Comparison of ENCODE assay signal across 21 cellular contexts in genomic region chr16:49939495-49939894, GRCh38.
DNase-seq lines count a peak whose midpoint lies in the region; ATAC-seq and TF ChIP-seq lines count a peak whose summit lies in the region.
"Had no signal": no experiment of that assay in that cellular context is flagged by ENCODE, and none has a peak within 500 bp of the region (broad histone marks: within the 10 kb centered on the region; RNA-seq: fewer than 3 reads in every experiment).

No MANE protein-coding gene starts in this region.

- no peak for TF ChIP-seq POLR2A in sigmoid colon (IDR thresholded peaks at IDR 0.05)

- H3K27ac Mint-ChIP-seq in WTC11 = no peak overlapping the region
- H3K27ac Mint-ChIP-seq: CD4-positive, alpha-beta memory T cell; CD4-positive, CD25-positive, alpha-beta regulatory T cell; CD8-positive, alpha-beta memory T cell had no signal

- no peak for ATAC-seq in WTC11
- no peak for ATAC-seq in HG03460 (IDR thresholded peaks at IDR 0.05; ENCODE audit: unreplicated experiment)
- ATAC-seq in heart right ventricle = no peak

- H3K27ac ChIP-seq in HEK293 (ENCODE audit: extremely low read depth, low read depth, low read length) (no peak overlapping the region), sigmoid colon (no peak overlapping the region), heart right ventricle (no peak overlapping the region)
- H3K27ac ChIP-seq: BLaER1 had no signal

- TF ChIP-seq EP300 in sigmoid colon (IDR thresholded peaks at IDR 0.05) = no peak

- no peaks in the 10 kb centered on the region for H3K27me3 ChIP-seq in sigmoid colon
- no peaks in the 10 kb centered on the region for H3K27me3 ChIP-seq in heart right ventricle
- H3K27me3 ChIP-seq: BE2C, BLaER1 had no signal

- intact Hi-C loops in sigmoid colon (cut with DNase I) (no loop called here), heart right ventricle (cut with DNase I) (no loop called here)

- H3K4me3 Mint-ChIP-seq in WTC11 = no peak overlapping the region
- H3K4me3 Mint-ChIP-seq: CD14-positive monocyte; CD4-positive, alpha-beta memory T cell; CD4-positive, CD25-positive, alpha-beta regulatory T cell; CD8-positive, alpha-beta memory T cell had no signal

- POLR2A ChIA-PET in HEK293 (lab: Yijun Ruan, JAX) (no interaction called here), WTC11 (lab: Charles Lee) (no interaction called here)

- DNase-seq in WTC11 (ENCODE audit: low spot score) = no peak
- peak; percentile 67 for DNase-seq in mesenteric fat pad (ENCODE audit: low spot score)
- peak; percentile 12 for DNase-seq in sigmoid colon
- DNase-seq in heart right ventricle = no peak
- DNase-seq in T-helper 1 cell = no peak
- DNase-seq: 8988T; ACHN; BE2C; C1 segment of cervical spinal cord; CD4-positive, alpha-beta memory T cell; CD4-positive, CD25-positive, alpha-beta regulatory T cell; CD8-positive, alpha-beta memory T cell; COR-L47; DMS 273 treated with DMSO at 0.1 percent for 48 hours; DMS153; DMS79 treated with DMSO at 0.1 percent for 48 hours; GF-D8 had no signal

- CTCF ChIA-PET in HEK293 (lab: Yijun Ruan, JAX) = no interaction called here
- CTCF ChIA-PET in WTC11 (lab: Charles Lee) = interaction anchor here (1.6 kb wide), 1 partner anchor 86 kb away, joined by 6 read pairs; the partner anchor contains the start of gene CNEP1R1

- H3K36me3 Mint-ChIP-seq in WTC11 = peaks cover 11% of the 10 kb centered on the region
- H3K36me3 Mint-ChIP-seq: CD14-positive monocyte; CD4-positive, alpha-beta memory T cell; CD4-positive, CD25-positive, alpha-beta regulatory T cell; CD8-positive, alpha-beta memory T cell had no signal

- H3K27me3 Mint-ChIP-seq in WTC11 (ENCODE audit: low read depth) = peaks cover 8% of the 10 kb centered on the region

- no peak overlapping the region for H3K4me3 ChIP-seq in HEK293 (ENCODE audit: low read depth, low read length)
- H3K4me3 ChIP-seq in sigmoid colon = no peak overlapping the region
- no peak overlapping the region for H3K4me3 ChIP-seq in heart right ventricle
- H3K4me3 ChIP-seq: BLaER1 had no signal

- TF ChIP-seq CTCF in HEK293 (tag by site-specific recombination; IDR thresholded peaks at IDR 0.05) = no peak
- no peak for TF ChIP-seq CTCF in WTC11 (IDR thresholded peaks at IDR 0.05)
- no peak for TF ChIP-seq CTCF in sigmoid colon (IDR thresholded peaks at IDR 0.05)
- TF ChIP-seq CTCF in heart right ventricle (IDR thresholded peaks at IDR 0.05) = no peak

- 95 to 96% methylated on average over 2 of the region's 2 CpGs for WGBS in sigmoid colon, 2 donors
- 93 to 95% methylated on average over 2 of the region's 2 CpGs for WGBS in heart right ventricle, 2 donors

- no peaks in the 10 kb centered on the region for H3K36me3 ChIP-seq in HEK293 (ENCODE audit: control insufficient read depth in 2 of 2, insufficient read depth in 1 of 2, low read length in 2 of 2)
- H3K36me3 ChIP-seq in sigmoid colon = no peaks in the 10 kb centered on the region
- H3K36me3 ChIP-seq in heart right ventricle = no peaks in the 10 kb centered on the region
- H3K36me3 ChIP-seq: BE2C, BLaER1 had no signal

- no peaks in the 10 kb centered on the region for H3K4me1 Mint-ChIP-seq in WTC11
- H3K4me1 Mint-ChIP-seq: CD14-positive monocyte; CD4-positive, alpha-beta memory T cell; CD4-positive, CD25-positive, alpha-beta regulatory T cell; CD8-positive, alpha-beta memory T cell had no signal

- no peaks in the 10 kb centered on the region for H3K4me1 ChIP-seq in HEK293 (ENCODE audit: control insufficient read depth, insufficient read depth, low read length)
- no peaks in the 10 kb centered on the region for H3K4me1 ChIP-seq in sigmoid colon
- H3K4me1 ChIP-seq in heart right ventricle = no peaks in the 10 kb centered on the region
- H3K4me1 ChIP-seq: BE2C had no signal

- H3K9me3 Mint-ChIP-seq in WTC11 = peaks cover 14% of the 10 kb centered on the region

- no peaks in the 10 kb centered on the region for H3K9me3 ChIP-seq in HEK293 (ENCODE audit: control insufficient read depth, insufficient read depth, low read depth, low read length)
- no peaks in the 10 kb centered on the region for H3K9me3 ChIP-seq in sigmoid colon
- H3K9me3 ChIP-seq in heart right ventricle = no peaks in the 10 kb centered on the region
- H3K9me3 ChIP-seq: BE2C had no signal

TF ChIP-seq in HEK293, 187 proteins besides CTCF, POLR2A, EP300 and RAD21:
- TF ChIP-seq ZNF121 (tag by site-specific recombination; IDR thresholded peaks at IDR 0.05) (peak; percentile 56; the same call in 1 of the 2 replicates), ZNF747 (tag by site-specific recombination; IDR thresholded peaks at IDR 0.05) (no peak)

TF ChIP-seq in WTC11, 78 proteins besides CTCF, POLR2A, EP300 and RAD21:
- TF ChIP-seq ZNF121 (CRISPR knock-in tag; IDR thresholded peaks at IDR 0.05) (0 out of 2 replicates have a peak, but pooled peaks have one; percentile 15), RORB (CRISPR knock-in tag; IDR thresholded peaks at IDR 0.05) (no peak)
- TF ChIP-seq, protein P1, sequence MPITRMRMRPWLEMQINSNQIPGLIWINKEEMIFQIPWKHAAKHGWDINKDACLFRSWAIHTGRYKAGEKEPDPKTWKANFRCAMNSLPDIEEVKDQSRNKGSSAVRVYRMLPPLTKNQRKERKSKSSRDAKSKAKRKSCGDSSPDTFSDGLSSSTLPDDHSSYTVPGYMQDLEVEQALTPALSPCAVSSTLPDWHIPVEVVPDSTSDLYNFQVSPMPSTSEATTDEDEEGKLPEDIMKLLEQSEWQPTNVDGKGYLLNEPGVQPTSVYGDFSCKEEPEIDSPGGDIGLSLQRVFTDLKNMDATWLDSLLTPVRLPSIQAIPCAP (CRISPR knock-in tag; IDR thresholded peaks at IDR 0.05) = no peak
TF ChIP-seq in WTC11: peak in this region for 1.

Comparison
In these comparisons a context has a peak if more than half of its experiments do, and no peak if none do; other contexts are left out.
1. DNase-seq: peak in mesenteric fat pad (single experiment) and sigmoid colon (single experiment); none in WTC11 (single experiment), heart right ventricle (0 of 2) and T-helper 1 cell (0 of 5).
2. Of the 8 proteins assayed by ChIP-seq in both HEK293 and WTC11: peak only in HEK293: none; only in WTC11: none; in both: ZNF121; in neither: 7.